In genomic region chr2:201856561-201856960, GRCh38 we compare ENCODE assay signal across 17 cellular contexts. TPM values are rescaled to one million over a fixed set of nuclear protein-coding genes. Genes with fewer than 3 reads are reported as not detected.
A peak's percentile ranks its signal among the peaks of the same experiment; 100 is the strongest.
DNase-seq lines count a peak whose midpoint lies in the region; ATAC-seq and TF ChIP-seq lines count a peak whose summit lies in the region.
"Had no signal": no experiment of that assay in that cellular context is flagged by ENCODE, and none has a peak within 500 bp of the region (broad histone marks: within the 10 kb centered on the region; RNA-seq: fewer than 3 reads in every experiment).

No MANE protein-coding gene starts in this region.

- POLR2A ChIA-PET in AG04450 (lab: Yijun Ruan, JAX), result no interaction called here
- POLR2A ChIA-PET in IMR-90 (lab: Charles Lee; ENCODE audit: unreplicated experiment), result no interaction called here
- POLR2A ChIA-PET in A673 (lab: Charles Lee; ENCODE audit: low non-redundant PET), result interaction anchor here (0.5 kb wide), 1 partner anchor 163 kb away, joined by 3 read pairs; no protein-coding TSS in a partner anchor

- H2BK15ac ChIP-seq in IMR-90 (ENCODE audit: low read depth, low read length), result peak overlapping the region; percentile 85; the same call in 2 of the 3 replicates
- peak overlapping the region; percentile 85 for H2BK15ac ChIP-seq in mesendoderm (replicated peaks; ENCODE audit: low read depth)

- H3K4me3 ChIP-seq in AG04450 (ENCODE audit: low read depth, low read length) (no peak overlapping the region), IMR-90 (ENCODE audit: insufficient read depth, low read depth, low read length) (no peak overlapping the region), mesendoderm (ENCODE audit: low read length) (no peak overlapping the region), heart left ventricle (no peak overlapping the region), A673 (ENCODE audit: low read depth, low read length, poor library complexity, severe bottlenecking) (no peak overlapping the region), MG63 (no peak overlapping the region)
- H3K4me3 ChIP-seq: HAP-1 had no signal

- H3K4me2 ChIP-seq in IMR-90 (ENCODE audit: low read depth, low read length) (no peak overlapping the region), mesendoderm (ENCODE audit: low read length) (no peak overlapping the region)

- H3K23ac ChIP-seq in IMR-90 (ENCODE audit: low read depth, low read length) (peak overlapping the region; percentile 84), mesendoderm (ENCODE audit: low read length) (no peak overlapping the region)

- H4K20me1 ChIP-seq in IMR-90 (ENCODE audit: insufficient read depth, low read length), result no peaks in the 10 kb centered on the region

- H2BK120ac ChIP-seq in IMR-90 (ENCODE audit: low read depth, low read length) (peak overlapping the region; percentile 95), mesendoderm (ENCODE audit: low read depth, low read length) (no peak overlapping the region)

- H3K9ac ChIP-seq in IMR-90 (ENCODE audit: low read depth, low read length), result no peak overlapping the region
- no peak overlapping the region for H3K9ac ChIP-seq in mesendoderm (ENCODE audit: low read length)

- H3K4ac ChIP-seq in IMR-90 (ENCODE audit: low read depth, low read length), result peak overlapping the region; percentile 88
- H3K4ac ChIP-seq in mesendoderm (ENCODE audit: low read depth, low read length), result no peak overlapping the region

- peak overlapping the region; percentile 96 for H2BK20ac ChIP-seq in IMR-90 (ENCODE audit: low read depth, low read length)

- no peaks in the 10 kb centered on the region for H3K79me2 ChIP-seq in mesendoderm (ENCODE audit: control insufficient read depth, insufficient read depth, low read length)

- peaks cover 13 to 37% of the 10 kb centered on the region in 2 experiments for H3K79me1 ChIP-seq in IMR-90 (ENCODE audit: low read depth in 1 of 2, low read length in 2 of 2)
- H3K79me1 ChIP-seq in mesendoderm (ENCODE audit: low read length), result no peaks in the 10 kb centered on the region

- H3K27me3 ChIP-seq in AG04450 (ENCODE audit: control insufficient read depth, insufficient read depth, low read length) (no peaks in the 10 kb centered on the region), IMR-90 (ENCODE audit: control insufficient read depth, insufficient read depth, low read length) (no peaks in the 10 kb centered on the region), mesendoderm (ENCODE audit: insufficient read depth, low read length, poor library complexity) (no peaks in the 10 kb centered on the region), heart left ventricle (peaks cover 0 to 20% (median 0%) of the 10 kb centered on the region in 9 donors), A673 (replicated peaks; ENCODE audit: insufficient read depth, low read depth, low read length, poor library complexity) (no peaks in the 10 kb centered on the region), MG63 (no peaks in the 10 kb centered on the region)

- no peak for TF ChIP-seq POLR2A in IMR-90 (IDR thresholded peaks at IDR 0.05; ENCODE audit: low read depth, low read length)
- TF ChIP-seq POLR2A in heart left ventricle (IDR thresholded peaks at IDR 0.05), result no peak

- no peak overlapping the region for H2AFZ ChIP-seq in IMR-90 (replicated peaks; ENCODE audit: low read length, poor library complexity)

- no peak for TF ChIP-seq CTCF in AG04450 (IDR thresholded peaks at IDR 0.05; ENCODE audit: low read depth, low read length)
- no peak for TF ChIP-seq CTCF in IMR-90 (conservative IDR thresholded peaks at IDR 0.05; ENCODE audit: low read depth, low read length)
- TF ChIP-seq CTCF in heart left ventricle (IDR thresholded peaks at IDR 0.05), result no peak
- no peak for TF ChIP-seq CTCF in A673 (conservative IDR thresholded peaks at IDR 0.05; ENCODE audit: low read depth, low read length)

- peak overlapping the region in 1 of 2 experiments; percentile 81; a peak in 2 of 4 replicates for H4K8ac ChIP-seq in IMR-90 (ENCODE audit: low read depth in 2 of 2, low read length in 2 of 2)
- H4K8ac ChIP-seq in mesendoderm (ENCODE audit: low read depth, low read length), result no peak overlapping the region

- no peak for TF ChIP-seq RAD21 in IMR-90 (IDR thresholded peaks at IDR 0.05; ENCODE audit: low read length)

- ATAC-seq in IMR-90 (ENCODE audit: low read depth), result no peak
- ATAC-seq in heart left ventricle, result no peak

- intact Hi-C loops in IMR-90 (cut with micrococcal nuclease) (no loop called here), heart left ventricle (cut with DNase I) (loop anchor here in 1 of 10 donors (5.0 to 10.0 kb wide), 2 partner anchors 208 to 306 kb away; no protein-coding TSS in a partner anchor), A673 (cut with micrococcal nuclease; ENCODE audit: unreplicated experiment) (no loop called here)

- BruUV-seq in IMR-90 (replicated peaks; lab: Mats Ljungman, UMichigan), result no TSS peak
- BruUV-seq in A673 (replicated peaks; lab: Mats Ljungman, UMichigan), result no TSS peak

- H3K9me1 ChIP-seq in IMR-90 (ENCODE audit: insufficient read depth, low read length), result peaks cover 11% of the 10 kb centered on the region

- dilution Hi-C loops in IMR-90 (cut with HindIII; ENCODE audit: low sequenced_read_pairs, unreplicated experiment), result no loop called here

- no CpG with 5 or more reads among the region's 6 CpGs for WGBS in IMR-90 (ENCODE audit: extremely low coverage in 2 of 2, insufficient read length in 1 of 2), 2 experiments
- WGBS in mesendoderm (ENCODE audit: extremely low coverage, insufficient coverage, low lambda C conversion rate), result no CpG with 5 or more reads among the region's 6 CpGs
- WGBS in heart left ventricle, 4 donors, result 45 to 86% (median 80%) methylated on average over 3 to 6 of the region's 6 CpGs

- peak overlapping the region; percentile 24 for H3K27ac ChIP-seq in AG04450 (ENCODE audit: low read depth, low read length)
- peak overlapping the region; percentile 3; the same call in 1 of the 2 replicates for H3K27ac ChIP-seq in IMR-90 (ENCODE audit: insufficient read depth, low read length)
- H3K27ac ChIP-seq in mesendoderm (ENCODE audit: low read depth, low read length), result no peak overlapping the region
- no peak overlapping the region for H3K27ac ChIP-seq in heart left ventricle
- no peak overlapping the region for H3K27ac ChIP-seq in A673 (ENCODE audit: low read depth, low read length, poor library complexity, severe bottlenecking)
- H3K27ac ChIP-seq: C4-2B had no signal

- H2AK9ac ChIP-seq in IMR-90 (replicated peaks; ENCODE audit: low read depth, low read length, poor library complexity), result no peak overlapping the region

- in situ Hi-C loops in IMR-90 (cut with MboI; ENCODE audit: low sequenced_read_pairs), result loop anchor here (5.0 kb wide), 2 partner anchors 54 to 181 kb away; no protein-coding TSS in a partner anchor

- no peaks in the 10 kb centered on the region for H3K9me3 ChIP-seq in AG04450 (ENCODE audit: control insufficient read depth, insufficient read depth, low read length)
- H3K9me3 ChIP-seq in IMR-90 (ENCODE audit: control insufficient read depth, insufficient read depth, low read length), result no peaks in the 10 kb centered on the region
- no peaks in the 10 kb centered on the region for H3K9me3 ChIP-seq in heart left ventricle
- no peaks in the 10 kb centered on the region for H3K9me3 ChIP-seq in A673 (ENCODE audit: low read depth, low read length, poor library complexity, severe bottlenecking)
- H3K9me3 ChIP-seq in MG63, result no peaks in the 10 kb centered on the region
- H3K9me3 ChIP-seq: Caco-2, HAP-1 had no signal

- DNase-seq in AG04450 (ENCODE audit: low read depth, low spot score) (no peak), IMR-90 (no peak), cerebellum (ENCODE audit: low spot score) (peak; percentile 49), mesendoderm (no peak), heart left ventricle (no peak), A673 (ENCODE audit: low spot score) (no peak), MG63 (no peak)
- no peak for DNase-seq in stimulated activated naive CD4-positive, alpha-beta T cell treated with Interleukin-2 at 50 U/mL for 16 hours (lab: John Stamatoyannopoulos, UW)
- DNase-seq: 8988T; AML-193; Caco-2; CD4-positive, alpha-beta T cell; GDM1; KG1 had no signal

- H4K91ac ChIP-seq in IMR-90 (ENCODE audit: insufficient read depth, low read depth, low read length), result peak overlapping the region; percentile 94

- H3K56ac ChIP-seq in IMR-90 (ENCODE audit: extremely low read depth, insufficient read depth, low read length) (0 out of 2 replicates have a peak overlapping the region, but pooled peaks have one; percentile 39), mesendoderm (ENCODE audit: low read length) (no peak overlapping the region)

- H2BK5ac ChIP-seq in IMR-90 (ENCODE audit: low read depth, low read length, poor library complexity, severe bottlenecking) (peak overlapping the region; percentile 83), mesendoderm (ENCODE audit: low read length) (no peak overlapping the region)

- H3K14ac ChIP-seq in IMR-90 (replicated peaks; ENCODE audit: low read depth, low read length), result peak overlapping the region; percentile 72

- H4K5ac ChIP-seq in IMR-90 (ENCODE audit: low read depth, low read length) (peak overlapping the region; percentile 87), mesendoderm (ENCODE audit: low read length) (no peak overlapping the region)

- H3K18ac ChIP-seq in IMR-90 (ENCODE audit: low read depth, low read length), result peak overlapping the region; percentile 72
- H3K18ac ChIP-seq in mesendoderm (ENCODE audit: low read length), result no peak overlapping the region

- H3K4me1 ChIP-seq in IMR-90 (ENCODE audit: control insufficient read depth, insufficient read depth, low read length), result peaks cover 42% of the 10 kb centered on the region
- H3K4me1 ChIP-seq in mesendoderm (ENCODE audit: control insufficient read depth, low read depth, low read length), result peaks cover 8% of the 10 kb centered on the region
- peaks cover 0 to 7% (median 0%) of the 10 kb centered on the region in 12 donors for H3K4me1 ChIP-seq in heart left ventricle
- H3K4me1 ChIP-seq in A673 (ENCODE audit: insufficient read depth, low read length, poor library complexity, severe bottlenecking), result peaks cover 35% of the 10 kb centered on the region
- H3K4me1 ChIP-seq: Caco-2 had no signal

- CTCF ChIA-PET in AG04450 (lab: Charles Lee), result interaction anchor here (2.5 kb wide), 1 partner anchor 322 kb away, joined by 7 read pairs; no protein-coding TSS in a partner anchor
- CTCF ChIA-PET in IMR-90 (lab: Yijun Ruan, JAX), result no interaction called here
- CTCF ChIA-PET in A673 (lab: Charles Lee), result no interaction called here

- H2AK5ac ChIP-seq in IMR-90 (ENCODE audit: low read depth, low read length) (peak overlapping the region; percentile 83), mesendoderm (ENCODE audit: low read length) (no peak overlapping the region)

- H3K36me3 ChIP-seq in IMR-90 (ENCODE audit: control insufficient read depth, insufficient read depth, low read length), result no peaks in the 10 kb centered on the region
- no peaks in the 10 kb centered on the region for H3K36me3 ChIP-seq in mesendoderm (ENCODE audit: control insufficient read depth, insufficient read depth, low read length)
- no peaks in the 10 kb centered on the region for H3K36me3 ChIP-seq in heart left ventricle
- H3K36me3 ChIP-seq in A673 (ENCODE audit: insufficient read depth, low read length, poor library complexity, severe bottlenecking), result no peaks in the 10 kb centered on the region
- no peaks in the 10 kb centered on the region for H3K36me3 ChIP-seq in MG63
- H3K36me3 ChIP-seq: HAP-1 had no signal

RNA-seq across cellular contexts. Expression of gene CDK15, which starts 50.2 kb away (rescaled TPM):
- polyA plus RNA-seq in AG04450 (2011; rRNA removed), result 16.0 and 18.6 TPM in 2 replicates
- polyA minus RNA-seq in AG04450 (2011; rRNA and poly(A)+ RNA removed), result 18.5 and 19.0 TPM in 2 replicates
- 28.9 and 33.0 TPM in 2 replicates for total RNA-seq in IMR-90 (2012; rRNA removed)
- polyA plus RNA-seq in IMR-90 (2012; rRNA removed), result 15.7 and 16.1 TPM in 2 replicates
- 5.7 and 7.2 TPM in 2 replicates for polyA plus RNA-seq in IMR-90 (2012; cell fraction: cytosol; rRNA removed)
- polyA plus RNA-seq in IMR-90 (2012; cell fraction: nucleus; rRNA removed; ENCODE audit: low replicate concordance), result 6.9 and 22.1 TPM in 2 replicates
- total RNA-seq in cerebellum, result 0.18 TPM
- polyA plus RNA-seq in mesendoderm (2013, experiment 1 of 2), result 0.04 TPM
- 0.07 TPM for polyA plus RNA-seq in mesendoderm (2013, experiment 2 of 2)
- total RNA-seq in heart left ventricle, result under 1 TPM in 6 of 9 donors, not detected in 3; 0.07 to 0.50 (median 0.21) TPM
- under 1 TPM; 0.08 to 0.18 TPM for polyA plus RNA-seq in heart left ventricle
- total RNA-seq in A673 (2021), result 0.11 and 0.31 TPM in 2 replicates
- total RNA-seq in MG63 (2014; rRNA removed; shearing (Covaris generic); ENCODE audit: low replicate concordance), result 2.7 and 6.5 TPM in 2 replicates
- total RNA-seq: Caco-2; CD4-positive, alpha-beta T cell had no signal
- polyA plus RNA-seq: IgD-negative memory B cell had no signal

Comparison
In these comparisons a context has a peak if more than half of its experiments do, and no peak if none do; other contexts are left out.
1. H3K27ac ChIP-seq: peak in AG04450 (single experiment) and IMR-90 (single experiment); none in mesendoderm (single experiment), heart left ventricle (0 of 12) and A673 (single experiment).